ENCODE assay signal across 9 cellular contexts in the genomic region with DNA sequence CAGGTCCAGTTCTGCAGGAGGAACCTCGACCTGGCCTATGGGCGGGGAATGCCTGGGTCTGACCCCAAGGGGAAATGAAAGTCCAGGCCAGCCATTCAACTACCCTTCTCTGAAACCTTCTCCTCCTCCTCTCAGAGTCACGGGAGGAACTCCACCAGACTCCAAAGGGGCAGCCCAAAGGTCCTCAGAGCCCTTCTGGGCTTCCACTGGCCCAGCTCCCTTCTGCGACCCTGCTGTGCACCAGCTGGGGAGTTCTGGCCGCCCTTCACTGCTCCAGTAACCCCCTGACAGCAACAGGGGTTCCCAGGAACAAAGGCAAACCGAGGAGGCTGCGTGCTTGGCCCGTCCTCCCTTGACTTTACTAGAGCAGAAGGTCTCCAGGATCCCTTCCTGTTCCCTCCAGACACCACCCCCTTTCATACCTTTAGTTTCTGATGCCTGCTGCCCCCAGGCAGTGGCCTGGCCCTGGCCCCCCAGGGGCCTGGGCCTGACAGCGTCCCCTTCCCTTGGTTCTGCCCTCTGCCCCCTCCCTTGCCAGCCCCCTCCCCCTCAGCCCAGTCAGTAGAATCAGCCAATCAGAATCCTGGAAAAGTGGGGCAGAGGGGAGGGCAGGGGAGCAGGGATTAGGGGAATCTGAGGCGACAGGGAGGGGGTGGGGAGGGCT. TPM values are rescaled to one million over a fixed set of nuclear protein-coding genes. Genes with fewer than 3 reads are reported as not detected.
DNase-seq lines count a peak whose midpoint lies in the region; ATAC-seq and TF ChIP-seq lines count a peak whose summit lies in the region.
"Had no signal": no experiment of that assay in that cellular context is flagged by ENCODE, and none has a peak within 500 bp of the region (broad histone marks: within the 10 kb centered on the region; RNA-seq: fewer than 3 reads in every experiment).

No MANE protein-coding gene starts in this region.

- no peak for TF ChIP-seq CTCF in OCI-LY7 (conservative IDR thresholded peaks at IDR 0.05; ENCODE audit: low read length)

- H2AFZ ChIP-seq in ACC112 (ENCODE audit: low read length, unreplicated experiment) (no peak overlapping the region), OCI-LY7 (ENCODE audit: low read length) (no peak overlapping the region)

- H3K27me3 ChIP-seq in ACC112 (ENCODE audit: insufficient read depth, low read length), result no peaks in the 10 kb centered on the region

- H3K9me3 ChIP-seq in OCI-LY7 (ENCODE audit: low read length), result no peaks in the 10 kb centered on the region

- no TSS peak for BruUV-seq in OCI-LY7 (replicated peaks; lab: Mats Ljungman, UMichigan)

- 0 out of 2 replicates have a peak overlapping the region, but pooled peaks have one; percentile 1 for H3K27ac ChIP-seq in ACC112 (ENCODE audit: low read depth, low read length)
- peak overlapping the region; percentile 22 for H3K27ac ChIP-seq in OCI-LY7 (ENCODE audit: low read depth, low read length, poor library complexity, severe bottlenecking)

- ATAC-seq in GM21737 (IDR thresholded peaks at IDR 0.05; ENCODE audit: unreplicated experiment) (peak; percentile 51), left lobe of liver (peak; percentile 32), GM21423 (IDR thresholded peaks at IDR 0.05; ENCODE audit: unreplicated experiment) (no peak), HG03571 (IDR thresholded peaks at IDR 0.05; ENCODE audit: unreplicated experiment) (no peak)

- CTCF ChIA-PET in OCI-LY7 (lab: Charles Lee; ENCODE audit: unreplicated experiment), result interaction anchor here (0.6 to 0.9 kb wide), 3 partner anchors 8 to 61 kb away, joined by 3 read pairs; no protein-coding TSS in a partner anchor

- intact Hi-C loops in OCI-LY7 (cut with micrococcal nuclease; ENCODE audit: unreplicated experiment), result no loop called here

- H3K9me2 ChIP-seq in OCI-LY7 (ENCODE audit: insufficient read depth, low read length), result no peaks in the 10 kb centered on the region

- H3K4me2 ChIP-seq in OCI-LY7 (ENCODE audit: low read length), result peak overlapping the region; percentile 66

- DNase-seq in OCI-LY7 (ENCODE audit: low spot score), result peak; percentile 31
- DNase-seq in left lobe of liver (ENCODE audit: low spot score), result no peak
- DNase-seq in activated CD4-positive, alpha-beta T cell treated with anti-CD3 and anti-CD28 coated beads for 1 hour, result no peak
- no peak for DNase-seq in T1000 (lab: John Stamatoyannopoulos, UW)
- DNase-seq: activated effector memory CD4-positive, alpha-beta T cell treated with Interleukin-2 at 50 U/mL for 16 hours had no signal

- H3K36me3 ChIP-seq in ACC112 (ENCODE audit: insufficient read depth, low read length) (peaks cover 7% of the 10 kb centered on the region), OCI-LY7 (ENCODE audit: insufficient read depth, low read length) (no peaks in the 10 kb centered on the region)

- H3K79me2 ChIP-seq in ACC112 (ENCODE audit: control insufficient read depth, insufficient read depth, low read length, unreplicated experiment) (no peaks in the 10 kb centered on the region), OCI-LY7 (ENCODE audit: insufficient read depth, low read depth, low read length) (no peaks in the 10 kb centered on the region)

- POLR2A ChIA-PET in OCI-LY7 (lab: Charles Lee), result no interaction called here

- no peaks in the 10 kb centered on the region for H4K20me1 ChIP-seq in OCI-LY7 (ENCODE audit: insufficient read depth, low read length)

- H3K4me1 ChIP-seq in ACC112 (ENCODE audit: control insufficient read depth, insufficient read depth, low read length, unreplicated experiment) (peaks cover 48% of the 10 kb centered on the region), OCI-LY7 (ENCODE audit: insufficient read depth, low read length, poor library complexity, severe bottlenecking) (peaks cover 41% of the 10 kb centered on the region)

- H3K4me3 ChIP-seq in ACC112 (ENCODE audit: low read depth, low read length) (no peak overlapping the region), OCI-LY7 (ENCODE audit: low read depth, low read length, poor library complexity, severe bottlenecking) (peak overlapping the region; percentile 8)

RNA-seq across cellular contexts. Expression of a gene that starts 0.8 kb away (rescaled TPM):
- 0.18 and 0.32 TPM in 2 replicates for total RNA-seq in OCI-LY7 (2014; rRNA removed; shearing (Covaris generic))
- total RNA-seq in OCI-LY7 (2022) (2.6 and 2.9 TPM in 2 replicates), left lobe of liver (3.3 TPM)

RNA-seq across cellular contexts. Expression of a gene that starts 21.1 kb away (rescaled TPM):
- total RNA-seq in OCI-LY7 (2014; rRNA removed; shearing (Covaris generic)), result not detected in 2 replicates
- total RNA-seq in OCI-LY7 (2022) (0.18 and 0.30 TPM in 2 replicates), left lobe of liver (not detected)

RNA-seq across cellular contexts. Expression of a gene that starts 33.7 kb away (rescaled TPM):
- total RNA-seq in OCI-LY7 (2014; rRNA removed; shearing (Covaris generic)), result 0.06 and 1.0 TPM in 2 replicates
- total RNA-seq in OCI-LY7 (2022) (0.34 and 0.76 TPM in 2 replicates), left lobe of liver (29.2 TPM)

Comparison
In these comparisons a context has a peak if more than half of its experiments do, and no peak if none do; other contexts are left out.
1. ATAC-seq: peak in GM21737 (single experiment) and left lobe of liver (single experiment); none in GM21423 (single experiment) and HG03571 (single experiment).
2. RNA of a gene that starts 33.7 kb away (total RNA-seq): 29.2 TPM in left lobe of liver (single experiment); 0.06 to 1.0 TPM in OCI-LY7; every median in the first group is over 10 times any median in the second.